Comparison of ENCODE assay signal across 17 cellular contexts in genomic region chrX:145821291-145821897, GRCh38. TPM values are rescaled to one million over a fixed set of nuclear protein-coding genes. Genes with fewer than 3 reads are reported as not detected.
DNase-seq lines count a peak whose midpoint lies in the region; ATAC-seq and TF ChIP-seq lines count a peak whose summit lies in the region.
"Had no signal": no experiment of that assay in that cellular context is flagged by ENCODE, and none has a peak within 500 bp of the region (broad histone marks: within the 10 kb centered on the region; RNA-seq: fewer than 3 reads in every experiment).

No MANE protein-coding gene starts in this region.

- H3K4me3 ChIP-seq in transverse colon (no peak overlapping the region), mucosa of descending colon (no peak overlapping the region)
- H3K4me3 ChIP-seq: thoracic aorta had no signal

- H3K27ac Mint-ChIP-seq in endothelial cell (ENCODE audit: unreplicated experiment) (no peak overlapping the region), nephron (no peak overlapping the region)
- H3K27ac Mint-ChIP-seq: activated B cell treated with CpG ODN at 0.5 μM for 24 hours; activated naive CD8-positive, alpha-beta T cell; IgD-negative memory B cell had no signal

- H3K27me3 Mint-ChIP-seq in endothelial cell (ENCODE audit: unreplicated experiment) (peaks cover 6% of the 10 kb centered on the region), nephron (ENCODE audit: low read depth) (peaks cover 77% of the 10 kb centered on the region)

- H3K4me3 Mint-ChIP-seq in endothelial cell (ENCODE audit: unreplicated experiment) = no peak overlapping the region
- H3K4me3 Mint-ChIP-seq in nephron = peak overlapping the region; percentile 72 to 82 (median 81)
- H3K4me3 Mint-ChIP-seq: activated B cell treated with CpG ODN at 0.5 μM for 24 hours; activated naive CD8-positive, alpha-beta T cell had no signal

- TF ChIP-seq CTCF in endothelial cell (IDR thresholded peaks at IDR 0.05; ENCODE audit: unreplicated experiment) (no peak), nephron (IDR thresholded peaks at IDR 0.05; ENCODE audit: unreplicated experiment in 3 of 3) (no peak), transverse colon (IDR thresholded peaks at IDR 0.05) (no peak), mucosa of descending colon (IDR thresholded peaks at IDR 0.05) (no peak)

- no peaks in the 10 kb centered on the region for H3K4me1 ChIP-seq in transverse colon
- H3K4me1 ChIP-seq in mucosa of descending colon (ENCODE audit: low read depth) = no peaks in the 10 kb centered on the region
- H3K4me1 ChIP-seq: spleen had no signal

- peaks cover 4% of the 10 kb centered on the region for H3K36me3 Mint-ChIP-seq in endothelial cell (ENCODE audit: low read depth, unreplicated experiment)
- no peaks in the 10 kb centered on the region for H3K36me3 Mint-ChIP-seq in nephron (ENCODE audit: low read depth)
- H3K36me3 Mint-ChIP-seq: activated naive CD8-positive, alpha-beta T cell; IgD-negative memory B cell had no signal

- WGBS in transverse colon (ENCODE audit: low coverage in 1 of 2), 2 donors = 44% methylated on average over 27 of the region's 30 CpGs; no CpG with 5 or more reads in 1 of the 2 donors

- H3K4me1 Mint-ChIP-seq in endothelial cell (ENCODE audit: unreplicated experiment) (peaks cover 13% of the 10 kb centered on the region), nephron (peaks cover 16% of the 10 kb centered on the region)
- H3K4me1 Mint-ChIP-seq: activated B cell treated with CpG ODN at 0.5 μM for 24 hours, IgD-negative memory B cell had no signal

- no peak for TF ChIP-seq POLR2A in transverse colon (IDR thresholded peaks at IDR 0.05)

- H3K27ac ChIP-seq in transverse colon = no peak overlapping the region
- H3K27ac ChIP-seq: spleen, thoracic aorta had no signal

- no peaks in the 10 kb centered on the region for H3K9me3 ChIP-seq in transverse colon
- no peaks in the 10 kb centered on the region for H3K9me3 ChIP-seq in mucosa of descending colon
- H3K9me3 ChIP-seq: spleen, thoracic aorta had no signal

- in situ Hi-C loops in transverse colon (cut with MboI; ENCODE audit: low pct_ligation_motif_present in 1 of 4, low pct_unique_long_range_greater_than_20kb in 1 of 4, low sequenced_read_pairs in 3 of 4) = no loop called here

- ATAC-seq in mucosa of descending colon = no peak

- no peak for TF ChIP-seq EP300 in transverse colon (IDR thresholded peaks at IDR 0.05; ENCODE audit: low read depth)

- intact Hi-C loops in transverse colon (cut with DNase I; ENCODE audit: low total_unique reads) (no loop called here), mucosa of descending colon (cut with DNase I, micrococcal nuclease) (no loop called here)

- H3K27me3 ChIP-seq in transverse colon = peaks cover 19% of the 10 kb centered on the region

- DNase-seq in 8988T (peak; percentile 20), NCI-H82 (lab: John Stamatoyannopoulos, UW) (peak; percentile 80), endothelial cell (ENCODE audit: low spot score) (peak; percentile 7), transverse colon (no peak), mucosa of descending colon (no peak), NCI-H146 (lab: John Stamatoyannopoulos, UW) (no peak)
- no peak for DNase-seq in activated naive CD4-positive, alpha-beta T cell (lab: John Stamatoyannopoulos, UW)
- DNase-seq: activated B cell treated with CpG ODN at 0.5 μM for 24 hours; activated CD8-positive, alpha-beta memory T cell treated with anti-CD3 and anti-CD28 coated beads, Interleukin-2, amount 50 U/mL, for 48 hours; NCI-H446; spleen; SW 1271 had no signal

- H3K9me3 Mint-ChIP-seq in endothelial cell (ENCODE audit: unreplicated experiment) = peaks cover 5% of the 10 kb centered on the region
- H3K9me3 Mint-ChIP-seq in nephron = peaks cover 14% of the 10 kb centered on the region
- H3K9me3 Mint-ChIP-seq: activated B cell treated with CpG ODN at 0.5 μM for 24 hours had no signal

- H3K36me3 ChIP-seq in transverse colon = no peaks in the 10 kb centered on the region
- H3K36me3 ChIP-seq in mucosa of descending colon (ENCODE audit: low read depth) = no peaks in the 10 kb centered on the region
- H3K36me3 ChIP-seq: spleen, thoracic aorta had no signal

RNA-seq across cellular contexts. Expression of gene SLITRK2, which starts 3.8 kb away (rescaled TPM):
- total RNA-seq in endothelial cell (ENCODE audit: unreplicated experiment) (0.10 TPM), transverse colon (under 1 TPM in 3 of 4 donors, not detected in 1; 0.14 to 0.20 (median 0.16) TPM), mucosa of descending colon (under 1 TPM; 0.05 to 0.70 (median 0.09) TPM)
- total RNA-seq: activated B cell treated with CpG ODN at 0.5 μM for 24 hours, dermis microvascular lymphatic vessel endothelial cell had no signal

Comparison
In these comparisons a context has a peak if more than half of its experiments do, and no peak if none do; other contexts are left out.
1. DNase-seq: peak in 8988T (single experiment), NCI-H82 (single experiment) and endothelial cell (single experiment); none in transverse colon (single experiment), mucosa of descending colon (0 of 3), NCI-H146 (single experiment) and activated naive CD4-positive, alpha-beta T cell (0 of 4).